Comparison of ENCODE assay signal across 1 cellular context in genomic region chr9:133536080-133536479, GRCh38.
TF ChIP-seq lines count a peak whose summit lies in the region.

No MANE protein-coding gene starts in this region.

TF ChIP-seq in H1, 55 proteins besides CTCF, POLR2A, EP300 and RAD21:
- TF ChIP-seq CHD2 (IDR thresholded peaks at IDR 0.05; ENCODE audit: low read length) (no peak), ATF2 (IDR thresholded peaks at IDR 0.05; ENCODE audit: low read length) (no peak), PHF8 (conservative IDR thresholded peaks at IDR 0.05; ENCODE audit: low read depth, low read length) (no peak), SUZ12 (IDR thresholded peaks at IDR 0.05; ENCODE audit: low read length) (no peak), SIX5 (IDR thresholded peaks at IDR 0.05; ENCODE audit: low read depth, low read length) (no peak), CHD1 (IDR thresholded peaks at IDR 0.05; ENCODE audit: low read depth, low read length) (no peak), TEAD4 (IDR thresholded peaks at IDR 0.05; ENCODE audit: low read depth, low read length) (no peak), CTBP2 (IDR thresholded peaks at IDR 0.05; ENCODE audit: borderline replicate concordance, insufficient read depth, insufficient read length, low read length) (no peak), GTF2F1 (IDR thresholded peaks at IDR 0.05; ENCODE audit: borderline replicate concordance, low read depth, low read length) (no peak)
